In genomic region chr4:110159544-110159943, GRCh38 we compare ENCODE assay signal across 36 cellular contexts.
"Had no signal": no experiment of that assay in that cellular context is flagged by ENCODE, and none has a peak within 500 bp of the region (broad histone marks: within the 10 kb centered on the region; RNA-seq: fewer than 3 reads in every experiment).

No MANE protein-coding gene starts in this region.

- H3K4me1 Mint-ChIP-seq: stimulated activated memory B cell treated with anti-CD40 and anti-IgM and Interleukin-4, amounts not matched to agents 10 μg/mL and 1 μg/mL and 100 μg/mL, for 72 hours had no signal

- H3K27me3 ChIP-seq: breast epithelium, esophagus muscularis mucosa, foreskin keratinocyte, heart left ventricle, left lung, pancreas, thyroid gland, upper lobe of left lung, vagina had no signal

- ATAC-seq: activated CD4-positive, alpha-beta T cell treated with anti-CD3 and anti-CD28 coated beads for 36 hours; activated CD8-positive, alpha-beta memory T cell treated with anti-CD3 and anti-CD28 coated beads, Interleukin-2, amount 10 ng/mL, durations not matched to agents 7 days and 5 days; activated CD8-positive, alpha-beta T cell treated with anti-CD3 and anti-CD28 coated beads, Interleukin-2, amount 10 ng/mL, durations not matched to agents 7 days and 5 days; activated naive CD8-positive, alpha-beta T cell treated with anti-CD3 and anti-CD28 coated beads, Interleukin-2, amount 50 U/mL, for 24 hours; heart left ventricle; left lung; lower lobe of right lung; mucosa of descending colon; pancreas; stimulated activated memory B cell treated with anti-CD40 and anti-IgM and Interleukin-4, amounts not matched to agents 10 μg/mL and 1 μg/mL and 100 μg/mL, for 72 hours; stimulated activated naive CD8-positive, alpha-beta T cell treated with anti-CD3 and anti-CD28 coated beads, Interleukin-15, amount 100 ng/mL, for 72 hours had no signal

- H3K4me2 ChIP-seq: smooth muscle cell had no signal

- FAIRE-seq: colon had no signal

- H3K9me3 ChIP-seq: breast epithelium, esophagus muscularis mucosa, left lung, lower lobe of right lung, mucosa of descending colon, pancreas, psoas muscle, thyroid gland, upper lobe of left lung, vagina had no signal

- H3K36me3 Mint-ChIP-seq: activated naive CD4-positive, alpha-beta T cell treated with anti-CD3 and anti-CD28 coated beads, Interleukin-2, amount 50 U/mL, for 24 hours; stimulated activated memory B cell treated with anti-CD40 and anti-IgM and Interleukin-4, amounts not matched to agents 10 μg/mL and 1 μg/mL and 100 μg/mL, for 72 hours had no signal

- H3K4me3 ChIP-seq: breast epithelium, esophagus muscularis mucosa, heart left ventricle, left lung, lower lobe of right lung, mucosa of descending colon, pancreas, psoas muscle, smooth muscle cell, thyroid gland, upper lobe of left lung, vagina had no signal

- H3K4me3 Mint-ChIP-seq: activated CD4-positive, alpha-beta T cell treated with anti-CD3 and anti-CD28 coated beads for 36 hours; activated CD8-positive, alpha-beta memory T cell treated with anti-CD3 and anti-CD28 coated beads, Interleukin-2, amount 10 ng/mL, durations not matched to agents 7 days and 5 days; activated CD8-positive, alpha-beta T cell treated with anti-CD3 and anti-CD28 coated beads, Interleukin-2, amount 10 ng/mL, durations not matched to agents 7 days and 5 days; activated naive CD4-positive, alpha-beta T cell treated with anti-CD3 and anti-CD28 coated beads, Interleukin-2, amount 50 U/mL, for 24 hours; activated naive CD8-positive, alpha-beta T cell treated with anti-CD3 and anti-CD28 coated beads, Interleukin-2, amount 50 U/mL, for 24 hours; central memory CD8-positive, alpha-beta T cell; stimulated activated memory B cell treated with anti-CD40 and anti-IgM and Interleukin-4, amounts not matched to agents 10 μg/mL and 1 μg/mL and 100 μg/mL, for 72 hours; stimulated activated naive CD8-positive, alpha-beta T cell treated with anti-CD3 and anti-CD28 coated beads, Interleukin-15, amount 100 ng/mL, for 72 hours; T-helper 2 cell treated with Interferon-gamma antibody and Interleukin-4, amounts not matched to agents 5 μg/mL and 100 μg/mL, for 36 hours had no signal

- H3K9me3 Mint-ChIP-seq: activated naive CD4-positive, alpha-beta T cell treated with anti-CD3 and anti-CD28 coated beads, Interleukin-2, amount 50 U/mL, for 24 hours; activated naive CD8-positive, alpha-beta T cell treated with anti-CD3 and anti-CD28 coated beads, Interleukin-2, amount 50 U/mL, for 24 hours; activated T-helper 2 cell treated with anti-CD3 and anti-CD28 coated beads, Interferon-gamma antibody, Interleukin-2, Interleukin-4, amounts not matched to agents 10 μg/mL and 5 μg/mL and 100 μg/mL, durations not matched to agents 14 hours and 24 hours and 36 hours; central memory CD8-positive, alpha-beta T cell; stimulated activated memory B cell treated with anti-CD40 and anti-IgM and Interleukin-4, amounts not matched to agents 10 μg/mL and 1 μg/mL and 100 μg/mL, for 72 hours; stimulated activated naive CD8-positive, alpha-beta T cell treated with anti-CD3 and anti-CD28 coated beads, Interleukin-15, amount 100 ng/mL, for 72 hours; T-helper 2 cell treated with Interferon-gamma antibody and Interleukin-4, amounts not matched to agents 5 μg/mL and 100 μg/mL, for 36 hours had no signal

- H3K4me1 ChIP-seq: breast epithelium, esophagus muscularis mucosa, left lung, lower lobe of right lung, pancreas, psoas muscle, thyroid gland had no signal

- H3K27ac Mint-ChIP-seq: activated CD4-positive, alpha-beta T cell treated with anti-CD3 and anti-CD28 coated beads for 36 hours; activated CD8-positive, alpha-beta memory T cell treated with anti-CD3 and anti-CD28 coated beads, Interleukin-2, amount 10 ng/mL, durations not matched to agents 7 days and 5 days; activated CD8-positive, alpha-beta T cell treated with anti-CD3 and anti-CD28 coated beads, Interleukin-2, amount 10 ng/mL, durations not matched to agents 7 days and 5 days; activated naive CD4-positive, alpha-beta T cell treated with anti-CD3 and anti-CD28 coated beads, Interleukin-2, amount 50 U/mL, for 24 hours; activated naive CD8-positive, alpha-beta T cell treated with anti-CD3 and anti-CD28 coated beads, Interleukin-2, amount 50 U/mL, for 24 hours; activated T-helper 2 cell treated with anti-CD3 and anti-CD28 coated beads, Interferon-gamma antibody, Interleukin-2, Interleukin-4, amounts not matched to agents 10 μg/mL and 5 μg/mL and 100 μg/mL, durations not matched to agents 14 hours and 24 hours and 36 hours; stimulated activated memory B cell treated with anti-CD40 and anti-IgM and Interleukin-4, amounts not matched to agents 10 μg/mL and 1 μg/mL and 100 μg/mL, for 72 hours; stimulated activated naive CD8-positive, alpha-beta T cell treated with anti-CD3 and anti-CD28 coated beads, Interleukin-15, amount 100 ng/mL, for 72 hours; T-helper 2 cell treated with Interferon-gamma antibody and Interleukin-4, amounts not matched to agents 5 μg/mL and 100 μg/mL, for 36 hours had no signal

- H3K36me3 ChIP-seq: breast epithelium, esophagus muscularis mucosa, heart left ventricle, left lung, lower lobe of right lung, pancreas, thyroid gland, upper lobe of left lung, vagina had no signal

- DNase-seq: activated CD4-positive, alpha-beta T cell treated with anti-CD3 and anti-CD28 coated beads for 36 hours; activated CD4-positive, CD25-positive, alpha-beta regulatory T cell; activated CD8-positive, alpha-beta memory T cell treated with anti-CD3 and anti-CD28 coated beads, Interleukin-2, amount 10 ng/mL, durations not matched to agents 7 days and 5 days; activated CD8-positive, alpha-beta T cell treated with anti-CD3 and anti-CD28 coated beads, Interleukin-2, amount 10 ng/mL, durations not matched to agents 7 days and 5 days; activated naive CD8-positive, alpha-beta T cell treated with anti-CD3 and anti-CD28 coated beads, Interleukin-2, amount 50 U/mL, for 24 hours; activated T-cell treated with anti-CD3 and anti-CD28 coated beads, Interleukin-2, amount 50 U/mL, for 48 hours; amygdala; dermis blood vessel endothelial cell; effector CD4-positive, alpha-beta T cell; heart left ventricle; hypothalamus; kidney glomerular epithelial cell; left lung; lower lobe of right lung; mesendoderm; mucosa of descending colon; pancreas; psoas muscle; stimulated activated CD4-positive, alpha-beta T cell treated with anti-CD3 and anti-CD28 coated beads, Interleukin-1b, Interleukin-23, amount 100 ng/mL, for 48 hours; stimulated activated CD4-positive, alpha-beta T cell treated with anti-CD3 and anti-CD28 coated beads, Interleukin-4, amount 100 ng/mL, for 4 hours; stimulated activated CD8-positive, alpha-beta memory T cell treated with anti-CD3 and anti-CD28 coated beads, Interleukin-4, amount 100 ng/mL, for 48 hours; stimulated activated naive CD8-positive, alpha-beta T cell treated with anti-CD3 and anti-CD28 coated beads, Interleukin-15, amount 100 ng/mL, for 72 hours; substantia nigra; thyroid gland; upper lobe of left lung had no signal

- H3K27me3 Mint-ChIP-seq: activated CD4-positive, alpha-beta T cell treated with anti-CD3 and anti-CD28 coated beads for 36 hours; activated CD8-positive, alpha-beta memory T cell treated with anti-CD3 and anti-CD28 coated beads, Interleukin-2, amount 10 ng/mL, durations not matched to agents 7 days and 5 days; activated naive CD4-positive, alpha-beta T cell treated with anti-CD3 and anti-CD28 coated beads, Interleukin-2, amount 50 U/mL, for 24 hours; activated naive CD8-positive, alpha-beta T cell treated with anti-CD3 and anti-CD28 coated beads, Interleukin-2, amount 50 U/mL, for 24 hours; central memory CD8-positive, alpha-beta T cell; stimulated activated memory B cell treated with anti-CD40 and anti-IgM and Interleukin-4, amounts not matched to agents 10 μg/mL and 1 μg/mL and 100 μg/mL, for 72 hours; stimulated activated naive CD8-positive, alpha-beta T cell treated with anti-CD3 and anti-CD28 coated beads, Interleukin-15, amount 100 ng/mL, for 72 hours had no signal

- H3K27ac ChIP-seq: breast epithelium, esophagus muscularis mucosa, foreskin keratinocyte, heart left ventricle, left lung, lower lobe of right lung, pancreas, psoas muscle, thyroid gland, upper lobe of left lung, vagina had no signal
